9 cellular contexts compared by ENCODE assay signal in the genomic region with DNA sequence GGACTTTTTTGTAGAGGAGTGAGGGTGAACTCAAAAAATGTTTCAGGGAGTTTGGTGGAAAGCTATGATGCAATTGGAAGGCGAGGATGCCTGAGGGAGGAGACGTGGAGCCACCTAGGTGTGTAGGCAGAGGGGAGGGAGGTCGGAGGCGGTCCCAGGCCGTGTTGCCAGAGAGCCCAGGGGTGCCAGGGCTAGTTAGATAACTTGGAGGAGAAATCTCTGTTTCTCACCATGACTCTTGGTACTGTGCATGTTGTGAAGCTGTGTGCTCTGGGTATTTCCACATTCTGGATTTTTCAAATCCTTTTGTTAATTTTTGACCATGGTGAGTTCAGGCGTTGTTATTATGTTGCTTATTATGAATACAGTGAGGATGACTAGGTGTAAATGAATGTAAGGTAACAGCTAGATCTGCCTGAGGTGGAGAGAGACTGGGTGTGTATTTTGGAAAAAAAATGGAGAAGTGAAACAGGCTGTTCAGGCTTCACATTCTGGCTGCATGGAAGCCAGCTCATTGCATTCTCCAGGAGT. TPM values are rescaled to one million over a fixed set of nuclear protein-coding genes. Genes with fewer than 3 reads are reported as not detected.
DNase-seq lines count a peak whose midpoint lies in the region; ATAC-seq, FAIRE-seq and TF ChIP-seq lines count a peak whose summit lies in the region.
"Had no signal": no experiment of that assay in that cellular context is flagged by ENCODE, and none has a peak within 500 bp of the region (broad histone marks: within the 10 kb centered on the region; RNA-seq: fewer than 3 reads in every experiment).

No MANE protein-coding gene starts in this region.

- peaks cover 60% of the 10 kb centered on the region for H3K79me2 ChIP-seq in keratinocyte (ENCODE audit: control insufficient read depth, insufficient read depth, low read length)

- intact Hi-C loops in activated T-helper 2 cell treated with anti-CD3 and anti-CD28 coated beads, Interferon-gamma antibody, Interleukin-2, Interleukin-4, amounts not matched to agents 10 μg/mL and 5 μg/mL and 100 μg/mL, durations not matched to agents 14 hours and 24 hours and 36 hours (cut with micrococcal nuclease), result no loop called here
- intact Hi-C loops in uterus (cut with DNase I; ENCODE audit: low total_unique reads), result no loop called here
- intact Hi-C loops in left lung (cut with DNase I), result no loop called here

- H3K4me1 ChIP-seq in keratinocyte (ENCODE audit: control insufficient read depth, extremely low read depth, insufficient read depth, low read length) (peaks cover 38% of the 10 kb centered on the region), uterus (no peaks in the 10 kb centered on the region), left lung (peaks cover 0 to 62% of the 10 kb centered on the region in 2 donors)

- H3K4me3 Mint-ChIP-seq in activated T-cell treated with anti-CD3 and anti-CD28 coated beads, Interleukin-2, amount 50 U/mL, for 72 hours, result peak overlapping the region; percentile 72 to 81
- no peak overlapping the region for H3K4me3 Mint-ChIP-seq in activated T-helper 2 cell treated with anti-CD3 and anti-CD28 coated beads, Interferon-gamma antibody, Interleukin-2, Interleukin-4, amounts not matched to agents 10 μg/mL and 5 μg/mL and 100 μg/mL, durations not matched to agents 14 hours and 24 hours and 36 hours (ENCODE audit: low read depth)

- peak overlapping the region; percentile 66 for H3K9ac ChIP-seq in keratinocyte (ENCODE audit: control insufficient read depth, extremely low read depth, insufficient read depth, low read length)

- H3K9me3 Mint-ChIP-seq in activated T-cell treated with anti-CD3 and anti-CD28 coated beads, Interleukin-2, amount 50 U/mL, for 72 hours, result no peaks in the 10 kb centered on the region
- no peaks in the 10 kb centered on the region for H3K9me3 Mint-ChIP-seq in activated T-helper 2 cell treated with anti-CD3 and anti-CD28 coated beads, Interferon-gamma antibody, Interleukin-2, Interleukin-4, amounts not matched to agents 10 μg/mL and 5 μg/mL and 100 μg/mL, durations not matched to agents 14 hours and 24 hours and 36 hours

- peak overlapping the region; percentile 85 for H3K27ac ChIP-seq in keratinocyte (ENCODE audit: control insufficient read depth, insufficient read depth, low read length)
- H3K27ac ChIP-seq in uterus, result peak overlapping the region; percentile 16 to 36
- H3K27ac ChIP-seq in left lung, result no peak overlapping the region

- H3K4me3 ChIP-seq in keratinocyte (ENCODE audit: control insufficient read depth in 2 of 3, extremely low read depth in 1 of 3, insufficient read depth in 2 of 3, low read depth in 1 of 3, low read length in 3 of 3), result peak overlapping the region in 2 of 3 experiments; percentile 23 to 33
- no peak overlapping the region for H3K4me3 ChIP-seq in uterus
- H3K4me3 ChIP-seq in left lung, result no peak overlapping the region

- no peak for TF ChIP-seq CTCF in keratinocyte (optimal IDR thresholded peaks at IDR 0.05 in 1 of 3, IDR thresholded peaks at IDR 0.05 in 1 of 3, conservative IDR thresholded peaks at IDR 0.05 in 1 of 3; ENCODE audit: extremely low read depth in 1 of 3, insufficient read depth in 2 of 3, low read length in 3 of 3)
- no peak for TF ChIP-seq CTCF in uterus (IDR thresholded peaks at IDR 0.05)
- TF ChIP-seq CTCF in left lung (IDR thresholded peaks at IDR 0.05), result no peak

- no peaks in the 10 kb centered on the region for H4K20me1 ChIP-seq in keratinocyte (ENCODE audit: control insufficient read depth, extremely low read depth, insufficient read depth, low read length)

- no peak for FAIRE-seq in keratinocyte (lab: Jason Lieb, UNC)

- H3K27me3 Mint-ChIP-seq in activated T-cell treated with anti-CD3 and anti-CD28 coated beads, Interleukin-2, amount 50 U/mL, for 72 hours (ENCODE audit: low read depth), result peaks cover 36% of the 10 kb centered on the region
- H3K27me3 Mint-ChIP-seq in activated T-helper 2 cell treated with anti-CD3 and anti-CD28 coated beads, Interferon-gamma antibody, Interleukin-2, Interleukin-4, amounts not matched to agents 10 μg/mL and 5 μg/mL and 100 μg/mL, durations not matched to agents 14 hours and 24 hours and 36 hours (ENCODE audit: low read depth), result no peaks in the 10 kb centered on the region

- H2AFZ ChIP-seq in keratinocyte (ENCODE audit: control insufficient read depth, low read length), result no peak overlapping the region

- dilution Hi-C loops in keratinocyte (cut with MboI; ENCODE audit: extremely low pct_ligation_motif_present, low sequenced_read_pairs), result no loop called here

- H3K27ac Mint-ChIP-seq in activated T-cell treated with anti-CD3 and anti-CD28 coated beads, Interleukin-2, amount 50 U/mL, for 72 hours, result peak overlapping the region; percentile 26
- peak overlapping the region; percentile 5 for H3K27ac Mint-ChIP-seq in activated T-helper 2 cell treated with anti-CD3 and anti-CD28 coated beads, Interferon-gamma antibody, Interleukin-2, Interleukin-4, amounts not matched to agents 10 μg/mL and 5 μg/mL and 100 μg/mL, durations not matched to agents 14 hours and 24 hours and 36 hours

- no peak for TF ChIP-seq POLR2A in uterus (IDR thresholded peaks at IDR 0.05)

- peaks cover 56% of the 10 kb centered on the region for H3K4me1 Mint-ChIP-seq in activated T-cell treated with anti-CD3 and anti-CD28 coated beads, Interleukin-2, amount 50 U/mL, for 72 hours (ENCODE audit: low read depth)
- peaks cover 48% of the 10 kb centered on the region for H3K4me1 Mint-ChIP-seq in activated T-helper 2 cell treated with anti-CD3 and anti-CD28 coated beads, Interferon-gamma antibody, Interleukin-2, Interleukin-4, amounts not matched to agents 10 μg/mL and 5 μg/mL and 100 μg/mL, durations not matched to agents 14 hours and 24 hours and 36 hours (ENCODE audit: low read depth)

- peaks cover 2 to 3% of the 10 kb centered on the region in 2 experiments for H3K36me3 ChIP-seq in keratinocyte (ENCODE audit: control insufficient read depth in 2 of 2, extremely low read depth in 1 of 2, insufficient read depth in 2 of 2, low read length in 2 of 2)
- H3K36me3 ChIP-seq in uterus, result no peaks in the 10 kb centered on the region
- no peaks in the 10 kb centered on the region for H3K36me3 ChIP-seq in left lung

- DNase-seq in activated T-cell treated with anti-CD3 and anti-CD28 coated beads, Interleukin-2, amount 50 U/mL, for 72 hours, result no peak
- no peak for DNase-seq in activated T-cell treated with anti-CD3 and anti-CD28 coated beads for 4 hours
- no peak for DNase-seq in activated T-helper 2 cell treated with anti-CD3 and anti-CD28 coated beads, Interferon-gamma antibody, Interleukin-2, Interleukin-4, amounts not matched to agents 10 μg/mL and 5 μg/mL and 100 μg/mL, durations not matched to agents 14 hours and 24 hours and 36 hours (ENCODE audit: low spot score)
- DNase-seq in keratinocyte (ENCODE audit: low read depth, low spot score), result no peak
- DNase-seq in uterus, result no peak
- DNase-seq in HuH-7 (ENCODE audit: low spot score), result no peak
- no peak for DNase-seq in left lung
- DNase-seq: activated CD4-positive, alpha-beta T cell treated with anti-CD3 and anti-CD28 coated beads for 48 hours had no signal

- H3K27me3 ChIP-seq in keratinocyte (ENCODE audit: control insufficient read depth, extremely low read depth, insufficient read depth, low read length) (no peaks in the 10 kb centered on the region), uterus (no peaks in the 10 kb centered on the region), left lung (peaks cover 0 to 13% of the 10 kb centered on the region in 2 donors)

- ATAC-seq in activated T-cell treated with anti-CD3 and anti-CD28 coated beads, Interleukin-2, amount 50 U/mL, for 72 hours (replicated peaks in 1 of 2), result no peak
- no peak for ATAC-seq in HG03108 (IDR thresholded peaks at IDR 0.05; ENCODE audit: unreplicated experiment)
- ATAC-seq in left lung, result no peak

- H3K4me2 ChIP-seq in keratinocyte (ENCODE audit: control insufficient read depth, extremely low read depth, insufficient read depth, low read depth, low read length), result peak overlapping the region; percentile 82

- H3K9me3 ChIP-seq in keratinocyte (ENCODE audit: control insufficient read depth, low read depth, low read length) (no peaks in the 10 kb centered on the region), uterus (no peaks in the 10 kb centered on the region), left lung (no peaks in the 10 kb centered on the region)

- no peaks in the 10 kb centered on the region for H3K9me1 ChIP-seq in keratinocyte (ENCODE audit: control insufficient read depth, extremely low read depth, insufficient read depth, low read length)

- H3K36me3 Mint-ChIP-seq in activated T-cell treated with anti-CD3 and anti-CD28 coated beads, Interleukin-2, amount 50 U/mL, for 72 hours (ENCODE audit: insufficient read depth in 2 of 2), result peaks cover 19 to 26% of the 10 kb centered on the region in 2 donors
- H3K36me3 Mint-ChIP-seq in activated T-helper 2 cell treated with anti-CD3 and anti-CD28 coated beads, Interferon-gamma antibody, Interleukin-2, Interleukin-4, amounts not matched to agents 10 μg/mL and 5 μg/mL and 100 μg/mL, durations not matched to agents 14 hours and 24 hours and 36 hours (ENCODE audit: low read depth), result peaks cover 13% of the 10 kb centered on the region

RNA-seq across cellular contexts. Expression of a gene that starts 4.5 kb away (rescaled TPM):
- 10 to 100 TPM; 56.0 to 71.6 TPM for total RNA-seq in activated T-cell treated with anti-CD3 and anti-CD28 coated beads, Interleukin-2, amount 50 U/mL, for 72 hours
- 13.0 and 14.6 TPM in 2 replicates for total RNA-seq in activated T-helper 2 cell treated with anti-CD3 and anti-CD28 coated beads, Interferon-gamma antibody, Interleukin-2, Interleukin-4, amounts not matched to agents 10 μg/mL and 5 μg/mL and 100 μg/mL, durations not matched to agents 14 hours and 24 hours and 36 hours
- 40.1 to 46.0 TPM (median 43.5 TPM) in 3 replicates for polyA plus RNA-seq in keratinocyte
- 153 TPM for polyA plus RNA-seq in keratinocyte (2011; ENCODE audit: low read depth)
- polyA plus RNA-seq in keratinocyte (2011; cell fraction: cytosol; rRNA removed), result 36.0 and 56.2 TPM in 2 replicates
- polyA plus RNA-seq in keratinocyte (2011; cell fraction: nucleus; rRNA removed), result 27.5 and 33.1 TPM in 2 replicates
- 28.1 and 86.0 TPM in 2 replicates for polyA plus RNA-seq in keratinocyte (2012; ENCODE audit: low replicate concordance)
- 4.4 to 19.0 TPM (median 16.1 TPM) in 3 replicates for polyA minus RNA-seq in keratinocyte
- polyA minus RNA-seq in keratinocyte (2011; cell fraction: cytosol; rRNA and poly(A)+ RNA removed), result 23.4 TPM
- 10.7 and 15.8 TPM in 2 replicates for polyA minus RNA-seq in keratinocyte (2011; cell fraction: nucleus; rRNA and poly(A)+ RNA removed)
- 10 to 100 TPM; 27.2 to 40.2 (median 28.2) TPM for total RNA-seq in uterus
- 10 to 100 TPM; 30.4 to 32.4 TPM for total RNA-seq in left lung

RNA-seq across cellular contexts. Expression of a gene that starts 40.5 kb away (rescaled TPM):
- total RNA-seq in activated T-cell treated with anti-CD3 and anti-CD28 coated beads, Interleukin-2, amount 50 U/mL, for 72 hours, result 1 to 10 TPM; 4.4 to 4.6 TPM
- 2.5 and 2.8 TPM in 2 replicates for total RNA-seq in activated T-helper 2 cell treated with anti-CD3 and anti-CD28 coated beads, Interferon-gamma antibody, Interleukin-2, Interleukin-4, amounts not matched to agents 10 μg/mL and 5 μg/mL and 100 μg/mL, durations not matched to agents 14 hours and 24 hours and 36 hours
- polyA plus RNA-seq in keratinocyte, result 0.88 to 1.8 TPM (median 1.8 TPM) in 3 replicates
- 1.2 TPM for polyA plus RNA-seq in keratinocyte (2011; ENCODE audit: low read depth)
- polyA plus RNA-seq in keratinocyte (2011; cell fraction: cytosol; rRNA removed), result 0.73 and 1.7 TPM in 2 replicates
- polyA plus RNA-seq in keratinocyte (2011; cell fraction: nucleus; rRNA removed), result 1.9 and 2.6 TPM in 2 replicates
- 0.78 and 1.5 TPM in 2 replicates for polyA plus RNA-seq in keratinocyte (2012; ENCODE audit: low replicate concordance)
- 0.93 to 2.5 TPM in 2 of 3 replicates, not detected in the other for polyA minus RNA-seq in keratinocyte
- polyA minus RNA-seq in keratinocyte (2011; cell fraction: cytosol; rRNA and poly(A)+ RNA removed), result 2.7 TPM
- 0.95 and 2.2 TPM in 2 replicates for polyA minus RNA-seq in keratinocyte (2011; cell fraction: nucleus; rRNA and poly(A)+ RNA removed)
- total RNA-seq in uterus (1 to 10 TPM; 1.5 to 9.2 (median 5.7) TPM), left lung (1 to 10 TPM; 3.1 to 3.5 TPM)

RNA-seq across cellular contexts. Expression of a gene that starts 41.0 kb away (rescaled TPM):
- 10 to 100 TPM; 21.8 to 26.2 TPM for total RNA-seq in activated T-cell treated with anti-CD3 and anti-CD28 coated beads, Interleukin-2, amount 50 U/mL, for 72 hours
- total RNA-seq in activated T-helper 2 cell treated with anti-CD3 and anti-CD28 coated beads, Interferon-gamma antibody, Interleukin-2, Interleukin-4, amounts not matched to agents 10 μg/mL and 5 μg/mL and 100 μg/mL, durations not matched to agents 14 hours and 24 hours and 36 hours, result 14.7 and 15.2 TPM in 2 replicates
- polyA plus RNA-seq in keratinocyte, result 11.9 to 20.8 TPM (median 19.0 TPM) in 3 replicates
- 33.4 TPM for polyA plus RNA-seq in keratinocyte (2011; ENCODE audit: low read depth)
- 8.7 and 15.4 TPM in 2 replicates for polyA plus RNA-seq in keratinocyte (2011; cell fraction: cytosol; rRNA removed)
- 24.0 and 25.2 TPM in 2 replicates for polyA plus RNA-seq in keratinocyte (2011; cell fraction: nucleus; rRNA removed)
- polyA plus RNA-seq in keratinocyte (2012; ENCODE audit: low replicate concordance), result 13.4 and 14.5 TPM in 2 replicates
- polyA minus RNA-seq in keratinocyte, result 9.7 to 20.4 TPM (median 13.1 TPM) in 3 replicates
- polyA minus RNA-seq in keratinocyte (2011; cell fraction: cytosol; rRNA and poly(A)+ RNA removed), result 5.8 TPM
- polyA minus RNA-seq in keratinocyte (2011; cell fraction: nucleus; rRNA and poly(A)+ RNA removed), result 12.9 and 18.8 TPM in 2 replicates
- total RNA-seq in uterus (10 to 100 TPM in 3 of 4 donors, 1 to 10 TPM in 1; 5.6 to 48.0 (median 22.8) TPM), left lung (10 to 100 TPM; 13.2 to 20.7 TPM)

RNA-seq across cellular contexts. Expression of a gene that starts 41.1 kb away (rescaled TPM):
- 10 to 100 TPM; 63.7 to 66.7 TPM for total RNA-seq in activated T-cell treated with anti-CD3 and anti-CD28 coated beads, Interleukin-2, amount 50 U/mL, for 72 hours
- total RNA-seq in activated T-helper 2 cell treated with anti-CD3 and anti-CD28 coated beads, Interferon-gamma antibody, Interleukin-2, Interleukin-4, amounts not matched to agents 10 μg/mL and 5 μg/mL and 100 μg/mL, durations not matched to agents 14 hours and 24 hours and 36 hours, result 21.0 and 23.4 TPM in 2 replicates
- 10.6 to 18.3 TPM (median 17.0 TPM) in 3 replicates for polyA plus RNA-seq in keratinocyte
- polyA plus RNA-seq in keratinocyte (2011; ENCODE audit: low read depth), result 119 TPM
- polyA plus RNA-seq in keratinocyte (2011; cell fraction: cytosol; rRNA removed), result 6.4 and 8.5 TPM in 2 replicates
- 40.9 and 52.9 TPM in 2 replicates for polyA plus RNA-seq in keratinocyte (2011; cell fraction: nucleus; rRNA removed)
- polyA plus RNA-seq in keratinocyte (2012; ENCODE audit: low replicate concordance), result 10.6 and 27.9 TPM in 2 replicates
- 3.0 to 11.9 TPM (median 10.8 TPM) in 3 replicates for polyA minus RNA-seq in keratinocyte
- 6.3 TPM for polyA minus RNA-seq in keratinocyte (2011; cell fraction: cytosol; rRNA and poly(A)+ RNA removed)
- 17.2 and 27.0 TPM in 2 replicates for polyA minus RNA-seq in keratinocyte (2011; cell fraction: nucleus; rRNA and poly(A)+ RNA removed)
- total RNA-seq in uterus, result 100 to 1,000 TPM in 1 of 4 donors, 10 to 100 TPM in 3; 24.1 to 172 (median 49.7) TPM
- total RNA-seq in left lung, result 10 to 100 TPM; 19.1 to 24.4 TPM

Comparison
In these comparisons a context has a peak if more than half of its experiments do, and no peak if none do; other contexts are left out.
1. H3K27ac ChIP-seq: peak in keratinocyte (single experiment) and uterus (2 of 2); none in left lung (0 of 2).
2. H3K4me3 ChIP-seq: peak in keratinocyte (2 of 3); none in uterus (0 of 2) and left lung (0 of 2).